Comparison of ENCODE assay signal across 11 cellular contexts in the genomic region with DNA sequence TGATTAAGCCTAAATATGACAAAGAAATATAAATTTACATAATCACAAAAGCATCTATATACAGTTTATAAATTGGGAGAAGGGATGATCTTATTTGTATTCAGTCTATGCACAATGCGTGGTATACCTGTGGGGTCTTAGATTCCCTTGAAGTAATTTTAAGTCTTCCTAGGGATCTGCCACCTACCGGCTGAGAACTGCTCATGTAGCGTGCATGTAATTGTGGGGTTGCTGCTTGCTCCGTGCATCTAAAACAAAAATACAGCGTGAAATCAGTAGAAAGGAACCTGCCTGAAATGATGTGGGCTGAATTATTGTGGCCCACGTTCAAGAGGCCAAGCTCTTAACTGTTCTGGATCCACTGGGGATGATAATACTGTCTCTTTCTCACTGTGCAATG.
"Had no signal": no experiment of that assay in that cellular context is flagged by ENCODE, and none has a peak within 500 bp of the region (broad histone marks: within the 10 kb centered on the region; RNA-seq: fewer than 3 reads in every experiment).

No MANE protein-coding gene starts in this region.

- H3K36me3 ChIP-seq: colonic mucosa, heart right ventricle, thoracic aorta had no signal

- H3K9me3 ChIP-seq: colonic mucosa, heart right ventricle, mucosa of descending colon, thoracic aorta had no signal

- H3K4me1 ChIP-seq: colonic mucosa, heart right ventricle had no signal

- H3K9me3 Mint-ChIP-seq: activated CD4-positive, alpha-beta memory T cell treated with anti-CD3 and anti-CD28 coated beads, Interleukin-2, amount 10 ng/mL, durations not matched to agents 7 days and 5 days had no signal

- H3K27me3 ChIP-seq: colonic mucosa, heart right ventricle had no signal

- H3K27ac Mint-ChIP-seq: activated CD4-positive, alpha-beta memory T cell treated with anti-CD3 and anti-CD28 coated beads, Interleukin-2, amount 10 ng/mL, durations not matched to agents 7 days and 5 days; stimulated activated naive CD8-positive, alpha-beta T cell treated with anti-CD3 and anti-CD28 coated beads, Interleukin-15, Interleukin-2, amounts not matched to agents 100 ng/mL and 50 ng/mL, for 24 hours had no signal

- H3K27ac ChIP-seq: colonic mucosa, heart right ventricle, thoracic aorta had no signal

- H3K4me3 ChIP-seq: colonic mucosa, mucosa of descending colon, thoracic aorta had no signal

- H3K4me3 Mint-ChIP-seq: activated CD4-positive, alpha-beta memory T cell treated with anti-CD3 and anti-CD28 coated beads, Interleukin-2, amount 10 ng/mL, durations not matched to agents 7 days and 5 days had no signal

- ATAC-seq: heart right ventricle, left lobe of liver, mucosa of descending colon had no signal

- DNase-seq: activated CD4-positive, alpha-beta memory T cell treated with anti-CD3 and anti-CD28 coated beads, Interleukin-2, amount 10 ng/mL, durations not matched to agents 7 days and 5 days; activated gamma-delta T cell treated with Interleukin-2 at 50 U/mL for 16 hours; activated T-cell treated with anti-CD3 and anti-CD28 coated beads, Interleukin-2, amount 50 U/mL, for 48 hours; colonic mucosa; heart right ventricle; islet precursor cell; mucosa of descending colon; stimulated activated CD4-positive, alpha-beta T cell treated with anti-CD3 and anti-CD28 coated beads, Interleukin-2, amount 100 ng/mL, for 48 hours had no signal
